32 cellular contexts compared by ENCODE assay signal in genomic region chr2:28612131-28612812, GRCh38.
DNase-seq lines count a peak whose midpoint lies in the region; ATAC-seq and TF ChIP-seq lines count a peak whose summit lies in the region.
"Had no signal": no experiment of that assay in that cellular context is flagged by ENCODE, and none has a peak within 500 bp of the region (broad histone marks: within the 10 kb centered on the region; RNA-seq: fewer than 3 reads in every experiment).

No MANE protein-coding gene starts in this region.

- peaks cover 32% of the 10 kb centered on the region for H3K4me1 Mint-ChIP-seq in activated CD4-positive, alpha-beta T cell treated with anti-CD3 and anti-CD28 coated beads, Interleukin-2, amount 10 ng/mL, durations not matched to agents 24 days and 14 days
- peaks cover 0 to 4% of the 10 kb centered on the region in 2 donors for H3K4me1 Mint-ChIP-seq in stimulated activated naive B cell treated with anti-CD40 and anti-IgM and Interleukin-4, amounts not matched to agents 10 μg/mL and 1 μg/mL and 100 μg/mL, for 72 hours

- peak overlapping the region; percentile 98 for H3K27ac ChIP-seq in RWPE1
- H3K27ac ChIP-seq in gastroesophageal sphincter, result peak overlapping the region in 3 of 4 donors; percentile 90 to 94 (median 92)
- H3K27ac ChIP-seq: 22Rv1, cardiac muscle cell, HL-60, left ventricle myocardium inferior, ovary, WERI-Rb-1 had no signal

- no peaks in the 10 kb centered on the region for H3K27me3 ChIP-seq in gastroesophageal sphincter
- H3K27me3 ChIP-seq: cardiac muscle cell, heart right ventricle, ovary, stomach had no signal

- no peaks in the 10 kb centered on the region for H3K27me3 Mint-ChIP-seq in activated CD4-positive, alpha-beta T cell treated with anti-CD3 and anti-CD28 coated beads, Interleukin-2, amount 10 ng/mL, durations not matched to agents 24 days and 14 days
- peaks cover 5 to 11% of the 10 kb centered on the region in 2 donors for H3K27me3 Mint-ChIP-seq in stimulated activated naive B cell treated with anti-CD40 and anti-IgM and Interleukin-4, amounts not matched to agents 10 μg/mL and 1 μg/mL and 100 μg/mL, for 72 hours
- H3K27me3 Mint-ChIP-seq: CD4-positive, alpha-beta T cell; type B pancreatic cell had no signal

- H3K27ac Mint-ChIP-seq in activated CD4-positive, alpha-beta T cell treated with anti-CD3 and anti-CD28 coated beads, Interleukin-2, amount 10 ng/mL, durations not matched to agents 24 days and 14 days, result peak overlapping the region; percentile 19
- no peak overlapping the region for H3K27ac Mint-ChIP-seq in stimulated activated naive B cell treated with anti-CD40 and anti-IgM and Interleukin-4, amounts not matched to agents 10 μg/mL and 1 μg/mL and 100 μg/mL, for 72 hours
- H3K27ac Mint-ChIP-seq: CD4-positive, alpha-beta T cell; endodermal cell; type B pancreatic cell had no signal

- peak overlapping the region; percentile 31 for H3K4me3 Mint-ChIP-seq in activated CD4-positive, alpha-beta T cell treated with anti-CD3 and anti-CD28 coated beads, Interleukin-2, amount 10 ng/mL, durations not matched to agents 24 days and 14 days
- H3K4me3 Mint-ChIP-seq in stimulated activated naive B cell treated with anti-CD40 and anti-IgM and Interleukin-4, amounts not matched to agents 10 μg/mL and 1 μg/mL and 100 μg/mL, for 72 hours, result no peak overlapping the region
- H3K4me3 Mint-ChIP-seq: CD4-positive, alpha-beta T cell; endodermal cell; nephron; type B pancreatic cell had no signal

- WGBS in gastroesophageal sphincter (ENCODE audit: low coverage in 1 of 2), 2 donors, result 87 to 94% methylated on average over 9 of the region's 9 CpGs

- TF ChIP-seq POLR2A in gastroesophageal sphincter (IDR thresholded peaks at IDR 0.05), result no peak

- CTCF ChIA-PET in RWPE1 (lab: Yijun Ruan, JAX), result interaction anchor here (0.6 kb wide), 1 partner anchor 13 kb away, joined by 5 read pairs; no protein-coding TSS in a partner anchor

- TF ChIP-seq EP300 in gastroesophageal sphincter (IDR thresholded peaks at IDR 0.05), result no peak

- H3K9me3 ChIP-seq in gastroesophageal sphincter, result no peaks in the 10 kb centered on the region
- H3K9me3 ChIP-seq: heart right ventricle, left ventricle myocardium inferior, ovary, stomach had no signal

- no peaks in the 10 kb centered on the region for H3K9me3 Mint-ChIP-seq in activated CD4-positive, alpha-beta T cell treated with anti-CD3 and anti-CD28 coated beads, Interleukin-2, amount 10 ng/mL, durations not matched to agents 24 days and 14 days
- H3K9me3 Mint-ChIP-seq in stimulated activated naive B cell treated with anti-CD40 and anti-IgM and Interleukin-4, amounts not matched to agents 10 μg/mL and 1 μg/mL and 100 μg/mL, for 72 hours, result no peaks in the 10 kb centered on the region
- H3K9me3 Mint-ChIP-seq: CD4-positive, alpha-beta T cell; endodermal cell; nephron; type B pancreatic cell had no signal

- POLR2A ChIA-PET in RWPE1 (lab: Yijun Ruan, JAX; ENCODE audit: low non-redundant PET), result interaction anchor here (0.7 kb wide), 1 partner anchor 11 kb away, joined by 7 read pairs; no protein-coding TSS in a partner anchor

- ATAC-seq in gastroesophageal sphincter (no peak), esophagus mucosa (no peak)
- no peak for ATAC-seq in stimulated activated naive B cell treated with anti-CD40 and anti-IgM and Interleukin-4, amounts not matched to agents 10 μg/mL and 1 μg/mL and 100 μg/mL, for 72 hours (replicated peaks)
- ATAC-seq: heart right ventricle, Right ventricle myocardium inferior, sciatic nerve had no signal

- peaks cover 0 to 45% (median 7%) of the 10 kb centered on the region in 3 donors for H3K4me1 ChIP-seq in gastroesophageal sphincter

- no peak for DNase-seq in activated CD4-positive, alpha-beta T cell treated with anti-CD3 and anti-CD28 coated beads, Interleukin-2, amount 10 ng/mL, durations not matched to agents 24 days and 14 days
- no peak for DNase-seq in activated CD4-positive, alpha-beta T cell treated with anti-CD3 and anti-CD28 coated beads for 4 hours
- DNase-seq in RWPE1 (ENCODE audit: low spot score), result no peak
- DNase-seq in renal cortical epithelial cell (ENCODE audit: low read depth), result peak; percentile 69
- DNase-seq in stimulated activated naive B cell treated with anti-CD40 and anti-IgM and Interleukin-4, amounts not matched to agents 10 μg/mL and 1 μg/mL and 100 μg/mL, for 72 hours, result no peak
- no peak for DNase-seq in GM19240 (ENCODE audit: insufficient read length, low spot score)
- DNase-seq: activated CD4-positive, alpha-beta T cell treated with anti-CD3 and anti-CD28 coated beads, Interleukin-2, amount 50 U/mL, for 4 hours; activated naive CD4-positive, alpha-beta T cell treated with Interleukin-2 at 50 U/mL for 16 hours; amygdala; cortex of kidney; DMS 273 treated with DMSO at 0.1 percent for 48 hours; endodermal cell; heart right ventricle; left ventricle myocardium inferior; midbrain; NCI-H1105; NCI-H2081 treated with DMSO at 0.1 percent for 48 hours; NCI-H774; stomach; T-helper 9 cell; WERI-Rb-1 had no signal

- intact Hi-C loops in activated CD4-positive, alpha-beta T cell treated with anti-CD3 and anti-CD28 coated beads, Interleukin-2, amount 10 ng/mL, durations not matched to agents 24 days and 14 days (cut with micrococcal nuclease), result loop anchor here (5.0 kb wide), 1 partner anchor 35 kb away; no protein-coding TSS in a partner anchor

- no peak for TF ChIP-seq CTCF in RWPE1 (conservative IDR thresholded peaks at IDR 0.05; ENCODE audit: low read depth)
- no peak for TF ChIP-seq CTCF in gastroesophageal sphincter (IDR thresholded peaks at IDR 0.05)

- H3K4me3 ChIP-seq in gastroesophageal sphincter, result no peak overlapping the region
- H3K4me3 ChIP-seq: cardiac muscle cell, heart right ventricle, left ventricle myocardium inferior, ovary, stomach had no signal

- H3K36me3 ChIP-seq in gastroesophageal sphincter, result no peaks in the 10 kb centered on the region
- H3K36me3 ChIP-seq: cardiac muscle cell, left ventricle myocardium inferior, ovary, stomach, WERI-Rb-1 had no signal

- H3K36me3 Mint-ChIP-seq in activated CD4-positive, alpha-beta T cell treated with anti-CD3 and anti-CD28 coated beads, Interleukin-2, amount 10 ng/mL, durations not matched to agents 24 days and 14 days (ENCODE audit: low read depth), result peaks cover 18% of the 10 kb centered on the region
- no peaks in the 10 kb centered on the region for H3K36me3 Mint-ChIP-seq in stimulated activated naive B cell treated with anti-CD40 and anti-IgM and Interleukin-4, amounts not matched to agents 10 μg/mL and 1 μg/mL and 100 μg/mL, for 72 hours
- H3K36me3 Mint-ChIP-seq: type B pancreatic cell had no signal
